In the genomic region with DNA sequence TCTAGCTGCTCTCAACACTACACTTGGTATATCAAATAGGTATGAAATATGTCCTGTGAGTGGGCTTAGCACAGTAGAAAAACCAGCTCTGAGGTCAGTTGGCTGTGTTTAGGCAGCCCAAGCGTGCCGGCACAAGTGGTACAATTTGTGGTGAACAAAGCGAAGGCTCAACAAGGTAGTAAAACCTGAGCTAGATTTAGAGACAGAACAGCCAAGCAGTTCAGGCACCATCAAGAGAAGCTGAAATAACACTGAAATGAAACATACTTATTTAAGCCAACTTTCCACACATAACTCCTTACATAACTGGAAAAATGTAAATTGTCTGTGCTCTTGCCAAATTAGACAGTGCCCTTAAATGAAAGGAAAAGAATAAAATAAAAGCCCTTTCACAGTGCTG, we compare ENCODE assay signal across 26 cellular contexts.
"Had no signal": no experiment of that assay in that cellular context is flagged by ENCODE, and none has a peak within 500 bp of the region (broad histone marks: within the 10 kb centered on the region; RNA-seq: fewer than 3 reads in every experiment).

No MANE protein-coding gene starts in this region.

- H3K27me3 ChIP-seq: esophagus muscularis mucosa, foreskin keratinocyte, gastroesophageal sphincter, heart left ventricle, hepatocyte, left lung, ovary, sigmoid colon, spleen, transverse colon, upper lobe of right lung, vagina had no signal

- H3K4me1 ChIP-seq: esophagus muscularis mucosa, foreskin keratinocyte, gastroesophageal sphincter, heart left ventricle, left lung, psoas muscle, sigmoid colon, spleen, transverse colon, upper lobe of right lung, vagina had no signal

- H3K79me2 ChIP-seq: hepatocyte had no signal

- H3K36me3 Mint-ChIP-seq: natural killer cell; stimulated activated memory B cell treated with anti-CD40 and anti-IgM and Interleukin-4, amounts not matched to agents 10 μg/mL and 1 μg/mL and 100 μg/mL, for 72 hours had no signal

- FAIRE-seq: colon, endothelial cell of umbilical vein, islet of Langerhans had no signal

- DNase-seq: effector CD8-positive, alpha-beta T cell; foreskin keratinocyte; heart left ventricle; left cardiac atrium; left lung; natural killer cell; occipital lobe; ovary; psoas muscle; right cardiac atrium; sigmoid colon; spleen; stimulated activated CD4-positive, alpha-beta T cell treated with anti-CD3 and anti-CD28 coated beads, Interleukin-4, amount 100 ng/mL, for 4 hours; stimulated activated naive CD8-positive, alpha-beta T cell treated with anti-CD3 and anti-CD28 coated beads, Interleukin-15, Interleukin-2, amounts not matched to agents 100 U/mL and 50 U/mL, for 24 hours; substantia nigra; transverse colon; upper lobe of right lung had no signal

- H3K27ac ChIP-seq: esophagus muscularis mucosa, foreskin keratinocyte, gastroesophageal sphincter, heart left ventricle, hepatocyte, left lung, ovary, psoas muscle, sigmoid colon, spleen, thoracic aorta, transverse colon, upper lobe of right lung, vagina had no signal

- H3K4me2 ChIP-seq: hepatocyte had no signal

- ATAC-seq: foreskin keratinocyte; gastroesophageal sphincter; heart left ventricle; left cardiac atrium; left lung; natural killer cell; psoas muscle; right cardiac atrium; stimulated activated memory B cell treated with anti-CD40 and anti-IgM and Interleukin-4, amounts not matched to agents 10 μg/mL and 1 μg/mL and 100 μg/mL, for 72 hours; stimulated activated naive CD8-positive, alpha-beta T cell treated with anti-CD3 and anti-CD28 coated beads, Interleukin-15, Interleukin-2, amounts not matched to agents 100 U/mL and 50 U/mL, for 24 hours; upper lobe of right lung had no signal

- H2AFZ ChIP-seq: hepatocyte had no signal

- H3K9me3 ChIP-seq: esophagus muscularis mucosa, heart left ventricle, left lung, ovary, psoas muscle, sigmoid colon, spleen, thoracic aorta, upper lobe of right lung, vagina had no signal

- H3K4me1 Mint-ChIP-seq: natural killer cell; stimulated activated memory B cell treated with anti-CD40 and anti-IgM and Interleukin-4, amounts not matched to agents 10 μg/mL and 1 μg/mL and 100 μg/mL, for 72 hours had no signal

- H3K4me3 ChIP-seq: esophagus muscularis mucosa, gastroesophageal sphincter, heart left ventricle, hepatocyte, left lung, ovary, psoas muscle, sigmoid colon, spleen, thoracic aorta, transverse colon, upper lobe of right lung, vagina had no signal

- H3K27me3 Mint-ChIP-seq: stimulated activated memory B cell treated with anti-CD40 and anti-IgM and Interleukin-4, amounts not matched to agents 10 μg/mL and 1 μg/mL and 100 μg/mL, for 72 hours had no signal

- H3K4me3 Mint-ChIP-seq: natural killer cell; stimulated activated memory B cell treated with anti-CD40 and anti-IgM and Interleukin-4, amounts not matched to agents 10 μg/mL and 1 μg/mL and 100 μg/mL, for 72 hours had no signal

- H3K36me3 ChIP-seq: esophagus muscularis mucosa, gastroesophageal sphincter, heart left ventricle, left lung, ovary, sigmoid colon, spleen, thoracic aorta, transverse colon, upper lobe of right lung, vagina had no signal

- H3K27ac Mint-ChIP-seq: natural killer cell; stimulated activated memory B cell treated with anti-CD40 and anti-IgM and Interleukin-4, amounts not matched to agents 10 μg/mL and 1 μg/mL and 100 μg/mL, for 72 hours had no signal
